8 cellular contexts compared by ENCODE assay signal in the genomic region with DNA sequence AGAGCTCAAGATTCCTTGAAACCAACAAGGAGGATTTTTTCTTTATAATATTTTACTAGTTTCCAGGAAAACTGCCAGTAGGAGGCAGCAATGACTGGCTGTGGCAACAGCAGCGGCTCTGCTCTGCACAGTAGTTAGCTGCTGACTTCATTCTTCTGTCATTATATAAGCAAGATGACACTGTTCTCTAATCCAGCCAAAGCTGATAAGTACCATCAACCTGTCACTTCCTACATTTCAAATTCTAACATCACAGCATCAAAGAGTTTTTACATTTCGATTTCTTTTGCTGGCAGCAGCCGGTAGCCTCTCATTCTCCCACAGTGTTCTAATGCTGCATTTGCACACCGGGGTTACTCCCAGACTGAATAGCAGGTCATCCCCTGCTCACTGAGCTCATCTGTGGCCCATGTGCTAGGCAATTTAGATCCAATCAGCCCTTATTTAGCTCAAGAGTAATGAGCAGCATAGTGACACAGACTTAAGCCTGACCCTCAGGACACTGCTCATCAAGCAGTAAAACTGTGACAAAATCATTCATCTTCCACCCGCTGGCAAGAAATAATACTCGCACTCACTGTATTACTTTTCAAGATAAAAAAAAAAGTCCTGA.
DNase-seq lines count a peak whose midpoint lies in the region; ATAC-seq, FAIRE-seq and TF ChIP-seq lines count a peak whose summit lies in the region.

No MANE protein-coding gene starts in this region.

- ATAC-seq in HG03108 (IDR thresholded peaks at IDR 0.05; ENCODE audit: unreplicated experiment): no peak
- ATAC-seq in GM18867 (IDR thresholded peaks at IDR 0.05; ENCODE audit: unreplicated experiment): no peak

- no peaks in the 10 kb centered on the region for H3K36me3 ChIP-seq in ovary

- no peaks in the 10 kb centered on the region for H3K27me3 ChIP-seq in ovary

- 65 to 72% (median 70%) methylated on average over 6 of the region's 6 CpGs for WGBS in ovary, 3 donors

- H3K27ac ChIP-seq in ovary: no peak overlapping the region

- H3K9me3 ChIP-seq in ovary: no peaks in the 10 kb centered on the region

- no peak for TF ChIP-seq POLR2A in ovary (IDR thresholded peaks at IDR 0.05)

- TF ChIP-seq CTCF in LNCaP clone FGC (IDR thresholded peaks at IDR 0.05; ENCODE audit: control insufficient read depth, extremely low read depth, insufficient read depth) (peak; percentile 78), ovary (IDR thresholded peaks at IDR 0.05) (no peak)

- no peak for TF ChIP-seq EP300 in ovary (IDR thresholded peaks at IDR 0.05)

- no peak overlapping the region for H3K4me3 ChIP-seq in LNCaP clone FGC (ENCODE audit: low read depth, low read length)
- H3K4me3 ChIP-seq in ovary: no peak overlapping the region

- peak; percentile 35 for DNase-seq in ELF-1 (ENCODE audit: low read depth, low spot score)
- DNase-seq in LNCaP clone FGC (ENCODE audit: low read depth): peak; percentile 50
- DNase-seq in anterior cingulate cortex (lab: John Stamatoyannopoulos, UW): peak in 47 of 58 donors; percentile 0 to 69 (median 26)
- no peak for DNase-seq in ovary
- no peak for DNase-seq in stimulated activated CD4-positive, alpha-beta T cell treated with anti-CD3 and anti-CD28 coated beads, Interleukin-4, amount 100 ng/mL, for 4 hours

- peak; percentile 76 for FAIRE-seq in islet of Langerhans (lab: Jason Lieb, UNC)

- intact Hi-C loops in ovary (cut with DNase I): no loop called here

- no peaks in the 10 kb centered on the region for H3K4me1 ChIP-seq in ovary (ENCODE audit: insufficient read depth)

Comparison
In these comparisons a context has a peak if more than half of its experiments do, and no peak if none do; other contexts are left out.
1. DNase-seq: peak in ELF-1 (single experiment), LNCaP clone FGC (single experiment) and anterior cingulate cortex (47 of 58); none in ovary (0 of 5) and stimulated activated CD4-positive, alpha-beta T cell treated with anti-CD3 and anti-CD28 coated beads, Interleukin-4, amount 100 ng/mL, for 4 hours (0 of 2).